Comparison of ENCODE assay signal across 18 cellular contexts in genomic region chr14:54828031-54828430, GRCh38.
"Had no signal": no experiment of that assay in that cellular context is flagged by ENCODE, and none has a peak within 500 bp of the region (broad histone marks: within the 10 kb centered on the region; RNA-seq: fewer than 3 reads in every experiment).

No MANE protein-coding gene starts in this region.

- H3K27ac ChIP-seq: colonic mucosa, esophagus muscularis mucosa, foreskin keratinocyte, gastroesophageal sphincter, heart right ventricle, left lung, lower lobe of right lung had no signal

- DNase-seq: colonic mucosa; cortex of kidney; effector CD8-positive, alpha-beta T cell; foreskin keratinocyte; glutamatergic neuron; head of caudate nucleus; heart right ventricle; hippocampal formation; left cardiac atrium; left lung; left ventricle myocardium superior; lower lobe of right lung; mesenchymal stem cell; mucosa of descending colon; naive B cell; naive thymus-derived CD8-positive, alpha-beta T cell had no signal

- H3K36me3 ChIP-seq: colonic mucosa, esophagus muscularis mucosa, gastroesophageal sphincter, heart right ventricle, left lung, lower lobe of right lung had no signal

- H3K4me1 ChIP-seq: colonic mucosa, esophagus muscularis mucosa, foreskin keratinocyte, gastroesophageal sphincter, heart right ventricle, left lung, lower lobe of right lung had no signal

- H3K27me3 ChIP-seq: colonic mucosa, esophagus muscularis mucosa, gastroesophageal sphincter, left lung had no signal

- H3K4me3 ChIP-seq: colonic mucosa, esophagus muscularis mucosa, gastroesophageal sphincter, heart right ventricle, left lung, lower lobe of right lung, mucosa of descending colon had no signal

- H3K9me3 ChIP-seq: colonic mucosa had no signal

- ATAC-seq: foreskin keratinocyte; gastroesophageal sphincter; heart right ventricle; left cardiac atrium; left lung; left ventricle myocardium superior; lower lobe of right lung; mucosa of descending colon; naive thymus-derived CD8-positive, alpha-beta T cell had no signal
